ENCODE assay signal across 1 cellular context in the genomic region with DNA sequence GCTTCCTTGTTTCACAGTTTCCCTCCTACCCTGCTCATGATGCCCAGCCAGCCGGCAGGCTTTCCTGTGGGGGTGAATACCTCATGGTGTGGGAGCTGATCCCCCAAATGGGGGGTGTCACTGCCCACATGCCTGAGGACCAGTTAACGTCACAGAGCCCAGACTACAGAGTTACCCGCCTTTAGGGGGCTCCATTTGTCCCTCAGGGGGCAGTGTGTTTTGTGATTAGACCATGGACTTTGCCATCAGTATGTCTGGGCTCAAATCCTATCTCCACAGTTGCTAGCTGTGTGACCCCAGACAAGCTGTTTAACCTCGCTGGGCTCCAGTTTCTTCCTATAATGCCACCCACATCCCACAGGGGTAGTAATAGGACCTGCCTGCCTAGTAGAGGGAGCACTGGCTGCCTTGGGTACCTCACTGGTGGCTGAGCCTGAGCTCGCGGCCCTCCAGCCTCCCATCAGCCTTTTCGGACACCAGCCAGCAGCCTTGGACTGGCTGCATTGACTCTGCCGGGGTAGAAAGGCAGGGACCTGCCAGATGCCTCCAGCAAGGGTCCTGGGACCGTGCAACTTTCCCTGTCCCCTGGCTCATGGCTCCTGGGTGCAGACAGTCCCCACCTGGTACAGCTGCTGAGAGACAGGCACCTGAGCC.
TF ChIP-seq lines count a peak whose summit lies in the region.

No MANE protein-coding gene starts in this region.

TF ChIP-seq in HepG2, 621 proteins besides CTCF, POLR2A, EP300 and RAD21 (continued from another document):
- TF ChIP-seq ZNF513 (CRISPR knock-in tag; conservative IDR thresholded peaks at IDR 0.05) (0 out of 2 replicates have a peak, but pooled peaks have one; percentile 61), BRD4 (CRISPR knock-in tag; IDR thresholded peaks at IDR 0.05) (peak; percentile 72; the same call in 1 of the 2 replicates), KDM5A (IDR thresholded peaks at IDR 0.05; ENCODE audit: borderline replicate concordance, low read length) (no peak), ZNF260 (CRISPR knock-in tag; IDR thresholded peaks at IDR 0.05; ENCODE audit: borderline replicate concordance, low read depth) (0 out of 2 replicates have a peak, but pooled peaks have one; percentile 62), ZNF224 (CRISPR knock-in tag; IDR thresholded peaks at IDR 0.05) (peak; percentile 91; the same call in 1 of the 2 replicates), ZNF318 (CRISPR knock-in tag; IDR thresholded peaks at IDR 0.05) (no peak), ZNF256 (CRISPR knock-in tag; conservative IDR thresholded peaks at IDR 0.05) (no peak), RARA (CRISPR knock-in tag; IDR thresholded peaks at IDR 0.05) (no peak), HNF1B (CRISPR knock-in tag; IDR thresholded peaks at IDR 0.05) (no peak), MBD4 (IDR thresholded peaks at IDR 0.05; ENCODE audit: borderline replicate concordance, low read length) (no peak), SOX6 (IDR thresholded peaks at IDR 0.05) (no peak), SOX6 (CRISPR knock-in tag; IDR thresholded peaks at IDR 0.05) (no peak), RFX1 (IDR thresholded peaks at IDR 0.05) (no peak), SNAPC2 (CRISPR knock-in tag; IDR thresholded peaks at IDR 0.05) (0 out of 2 replicates have a peak, but pooled peaks have one; percentile 13), ZFP36 (IDR thresholded peaks at IDR 0.05; ENCODE audit: borderline replicate concordance, low read depth, low read length, partially characterized antibody) (peak; percentile 21), XRCC5 (optimal IDR thresholded peaks at IDR 0.05; ENCODE audit: low read length) (peak; percentile 7), ZNF225 (CRISPR knock-in tag; IDR thresholded peaks at IDR 0.05) (no peak), U2AF2 (IDR thresholded peaks at IDR 0.05; ENCODE audit: low read depth, low read length) (no peak), WIZ (CRISPR knock-in tag; IDR thresholded peaks at IDR 0.05) (peak; percentile 34; the same call in 1 of the 2 replicates), ZNF784 (CRISPR knock-in tag; IDR thresholded peaks at IDR 0.05; ENCODE audit: borderline replicate concordance) (no peak), AFF4 (CRISPR knock-in tag; IDR thresholded peaks at IDR 0.05) (no peak), RORA (CRISPR knock-in tag; IDR thresholded peaks at IDR 0.05) (no peak), SOX5 (CRISPR knock-in tag; IDR thresholded peaks at IDR 0.05; ENCODE audit: borderline replicate concordance) (no peak), ZSCAN21 (CRISPR knock-in tag; IDR thresholded peaks at IDR 0.05; ENCODE audit: borderline replicate concordance) (no peak), ZNF296 (CRISPR knock-in tag; conservative IDR thresholded peaks at IDR 0.05) (0 out of 2 replicates have a peak, but pooled peaks have one; percentile 8), ADNP (CRISPR knock-in tag; IDR thresholded peaks at IDR 0.05) (peak; percentile 39; the same call in 1 of the 2 replicates), ZNF430 (CRISPR knock-in tag; IDR thresholded peaks at IDR 0.05) (0 out of 2 replicates have a peak, but pooled peaks have one; percentile 37), NR2F6 (IDR thresholded peaks at IDR 0.05) (peak; percentile 26; the same call in 1 of the 2 replicates), NR2F6 (CRISPR knock-in tag; IDR thresholded peaks at IDR 0.05) (no peak)
- TF ChIP-seq, protein P1, sequence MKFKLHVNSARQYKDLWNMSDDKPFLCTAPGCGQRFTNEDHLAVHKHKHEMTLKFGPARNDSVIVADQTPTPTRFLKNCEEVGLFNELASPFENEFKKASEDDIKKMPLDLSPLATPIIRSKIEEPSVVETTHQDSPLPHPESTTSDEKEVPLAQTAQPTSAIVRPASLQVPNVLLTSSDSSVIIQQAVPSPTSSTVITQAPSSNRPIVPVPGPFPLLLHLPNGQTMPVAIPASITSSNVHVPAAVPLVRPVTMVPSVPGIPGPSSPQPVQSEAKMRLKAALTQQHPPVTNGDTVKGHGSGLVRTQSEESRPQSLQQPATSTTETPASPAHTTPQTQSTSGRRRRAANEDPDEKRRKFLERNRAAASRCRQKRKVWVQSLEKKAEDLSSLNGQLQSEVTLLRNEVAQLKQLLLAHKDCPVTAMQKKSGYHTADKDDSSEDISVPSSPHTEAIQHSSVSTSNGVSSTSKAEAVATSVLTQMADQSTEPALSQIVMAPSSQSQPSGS (CRISPR knock-in tag; IDR thresholded peaks at IDR 0.05): no peak
- TF ChIP-seq, protein P2, sequence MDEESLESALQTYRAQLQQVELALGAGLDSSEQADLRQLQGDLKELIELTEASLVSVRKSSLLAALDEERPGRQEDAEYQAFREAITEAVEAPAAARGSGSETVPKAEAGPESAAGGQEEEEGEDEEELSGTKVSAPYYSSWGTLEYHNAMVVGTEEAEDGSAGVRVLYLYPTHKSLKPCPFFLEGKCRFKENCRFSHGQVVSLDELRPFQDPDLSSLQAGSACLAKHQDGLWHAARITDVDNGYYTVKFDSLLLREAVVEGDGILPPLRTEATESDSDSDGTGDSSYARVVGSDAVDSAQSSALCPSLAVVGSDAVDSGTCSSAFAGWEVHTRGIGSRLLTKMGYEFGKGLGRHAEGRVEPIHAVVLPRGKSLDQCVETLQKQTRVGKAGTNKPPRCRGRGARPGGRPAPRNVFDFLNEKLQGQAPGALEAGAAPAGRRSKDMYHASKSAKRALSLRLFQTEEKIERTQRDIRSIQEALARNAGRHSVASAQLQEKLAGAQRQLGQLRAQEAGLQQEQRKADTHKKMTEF (CRISPR knock-in tag; IDR thresholded peaks at IDR 0.05): no peak; the same call in 1 of the 2 replicates
TF ChIP-seq in HepG2: peak in this region for 66.
